In genomic region chr9:124489974-124490373, GRCh38 we compare ENCODE assay signal across 2 cellular contexts.
A peak's percentile ranks its signal among the peaks of the same experiment; 100 is the strongest.
TF ChIP-seq lines count a peak whose summit lies in the region.

No MANE protein-coding gene starts in this region.

TF ChIP-seq in A549, 52 proteins besides CTCF, POLR2A, EP300 and RAD21:
- TF ChIP-seq CBX8 (IDR thresholded peaks at IDR 0.05), result no peak
- peak; percentile 25 for TF ChIP-seq ZFP36 (IDR thresholded peaks at IDR 0.05; ENCODE audit: borderline replicate concordance, partially characterized antibody)
- no peak for TF ChIP-seq MYC (IDR thresholded peaks at IDR 0.05; ENCODE audit: borderline replicate concordance, low read length)
TF ChIP-seq in A549: peak in this region for 1.

TF ChIP-seq in H1, 55 proteins besides CTCF, POLR2A, EP300 and RAD21:
- no peak for TF ChIP-seq CBX5 (IDR thresholded peaks at IDR 0.05; ENCODE audit: low read depth, low read length)
- no peak for TF ChIP-seq GABPA (IDR thresholded peaks at IDR 0.05; ENCODE audit: borderline replicate concordance, insufficient read depth, low read length)
- TF ChIP-seq CHD2 (IDR thresholded peaks at IDR 0.05; ENCODE audit: low read length), result no peak
- TF ChIP-seq, protein P1, sequence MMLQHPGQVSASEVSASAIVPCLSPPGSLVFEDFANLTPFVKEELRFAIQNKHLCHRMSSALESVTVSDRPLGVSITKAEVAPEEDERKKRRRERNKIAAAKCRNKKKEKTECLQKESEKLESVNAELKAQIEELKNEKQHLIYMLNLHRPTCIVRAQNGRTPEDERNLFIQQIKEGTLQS (IDR thresholded peaks at IDR 0.05; ENCODE audit: insufficient read depth, low read depth, low read length), result no peak
- no peak for TF ChIP-seq GTF2F1 (IDR thresholded peaks at IDR 0.05; ENCODE audit: borderline replicate concordance, low read depth, low read length)
- TF ChIP-seq SP2 (IDR thresholded peaks at IDR 0.05; ENCODE audit: low read length), result no peak
- no peak for TF ChIP-seq NANOG (IDR thresholded peaks at IDR 0.05; ENCODE audit: insufficient read depth, low read depth, low read length, poor library complexity, severe bottlenecking)
- TF ChIP-seq, protein P2, sequence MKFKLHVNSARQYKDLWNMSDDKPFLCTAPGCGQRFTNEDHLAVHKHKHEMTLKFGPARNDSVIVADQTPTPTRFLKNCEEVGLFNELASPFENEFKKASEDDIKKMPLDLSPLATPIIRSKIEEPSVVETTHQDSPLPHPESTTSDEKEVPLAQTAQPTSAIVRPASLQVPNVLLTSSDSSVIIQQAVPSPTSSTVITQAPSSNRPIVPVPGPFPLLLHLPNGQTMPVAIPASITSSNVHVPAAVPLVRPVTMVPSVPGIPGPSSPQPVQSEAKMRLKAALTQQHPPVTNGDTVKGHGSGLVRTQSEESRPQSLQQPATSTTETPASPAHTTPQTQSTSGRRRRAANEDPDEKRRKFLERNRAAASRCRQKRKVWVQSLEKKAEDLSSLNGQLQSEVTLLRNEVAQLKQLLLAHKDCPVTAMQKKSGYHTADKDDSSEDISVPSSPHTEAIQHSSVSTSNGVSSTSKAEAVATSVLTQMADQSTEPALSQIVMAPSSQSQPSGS (IDR thresholded peaks at IDR 0.05; ENCODE audit: low read length), result no peak
- no peak for TF ChIP-seq SUZ12 (IDR thresholded peaks at IDR 0.05; ENCODE audit: low read length)
- no peak for TF ChIP-seq SIX5 (IDR thresholded peaks at IDR 0.05; ENCODE audit: low read depth, low read length)
- TF ChIP-seq EGR1 (IDR thresholded peaks at IDR 0.05; ENCODE audit: borderline replicate concordance, low read depth, low read length), result no peak
- TF ChIP-seq RBBP5 (IDR thresholded peaks at IDR 0.05; ENCODE audit: borderline replicate concordance, low read depth, low read length), result no peak
- no peak for TF ChIP-seq ASH2L (IDR thresholded peaks at IDR 0.05; ENCODE audit: low read length)
- TF ChIP-seq CHD1 (IDR thresholded peaks at IDR 0.05; ENCODE audit: low read depth, low read length), result no peak
- TF ChIP-seq TAF7 (optimal IDR thresholded peaks at IDR 0.05; ENCODE audit: borderline replicate concordance, low read depth, low read length), result no peak
- no peak for TF ChIP-seq FOSL1 (IDR thresholded peaks at IDR 0.05; ENCODE audit: insufficient read depth, low read depth, low read length)
- TF ChIP-seq BRCA1 (IDR thresholded peaks at IDR 0.05; ENCODE audit: low read depth, low read length), result no peak
- TF ChIP-seq RFX5 (IDR thresholded peaks at IDR 0.05; ENCODE audit: borderline replicate concordance, low read depth, low read length), result no peak
- no peak for TF ChIP-seq CBX8 (IDR thresholded peaks at IDR 0.05; ENCODE audit: borderline replicate concordance, low read depth, low read length)
- TF ChIP-seq YY1 (IDR thresholded peaks at IDR 0.05; ENCODE audit: low read depth, low read length), result no peak
